Comparison of ENCODE assay signal across 1 cellular context in the genomic region with DNA sequence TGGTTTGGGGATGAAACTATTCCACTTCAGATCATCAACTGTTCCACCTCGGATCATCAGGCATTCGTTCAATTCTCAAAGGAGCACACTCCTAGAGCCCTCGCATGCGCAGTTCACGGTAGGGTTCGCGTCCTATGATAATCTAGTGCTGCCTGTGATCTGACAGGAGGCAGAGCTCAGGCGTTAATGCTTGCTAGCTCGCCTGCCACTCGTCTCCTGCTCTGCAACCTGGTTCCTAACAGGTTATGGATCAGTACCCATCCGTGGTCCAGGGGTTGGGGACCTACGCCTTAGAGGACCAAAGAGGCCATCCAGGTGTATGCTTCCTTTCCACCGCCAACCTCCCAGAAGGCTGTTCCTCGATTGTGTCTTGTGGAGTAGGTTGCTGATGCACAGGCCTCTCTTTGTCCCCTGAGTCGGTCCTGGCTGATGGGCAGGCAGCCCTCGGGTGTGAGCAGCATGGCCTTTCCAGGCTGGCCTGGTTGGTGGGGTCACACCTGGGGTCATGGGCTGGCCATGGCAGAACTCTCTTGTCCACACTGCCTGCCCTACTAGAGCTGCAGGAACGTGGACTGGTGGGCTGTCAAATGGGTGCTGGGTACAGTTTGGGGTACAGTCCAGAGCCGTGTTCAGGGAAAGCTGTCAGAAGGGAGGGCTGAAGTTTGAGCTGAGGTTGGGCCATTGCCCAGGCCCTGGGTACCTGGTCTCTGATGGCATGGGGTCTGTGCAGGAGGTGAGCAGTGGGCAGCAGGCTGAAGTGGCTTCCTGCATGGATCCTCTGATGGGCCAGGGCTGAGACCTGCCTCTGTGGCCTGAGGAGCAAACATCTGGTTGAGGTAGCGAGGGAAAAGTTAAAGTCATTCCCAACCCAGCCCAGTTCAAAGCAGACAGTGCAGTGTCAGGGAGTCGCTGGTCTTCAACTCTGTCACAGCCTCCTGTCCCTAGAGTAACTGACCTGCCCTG.
TF ChIP-seq lines count a peak whose summit lies in the region.

No MANE protein-coding gene starts in this region.

TF ChIP-seq in IMR-90, 13 proteins besides CTCF, POLR2A, EP300 and RAD21:
- no peak for TF ChIP-seq FOS (IDR thresholded peaks at IDR 0.05; ENCODE audit: low read depth, low read length)
- no peak for TF ChIP-seq MAFK (IDR thresholded peaks at IDR 0.05; ENCODE audit: low read depth, low read length)
- TF ChIP-seq RCOR1 (IDR thresholded peaks at IDR 0.05; ENCODE audit: insufficient replicate concordance, low read length) = no peak
- no peak for TF ChIP-seq NFE2L2 (IDR thresholded peaks at IDR 0.05; ENCODE audit: low read depth, low read length)
- TF ChIP-seq CEBPB (IDR thresholded peaks at IDR 0.05; ENCODE audit: low read depth, low read length) = no peak
- TF ChIP-seq, protein P1, sequence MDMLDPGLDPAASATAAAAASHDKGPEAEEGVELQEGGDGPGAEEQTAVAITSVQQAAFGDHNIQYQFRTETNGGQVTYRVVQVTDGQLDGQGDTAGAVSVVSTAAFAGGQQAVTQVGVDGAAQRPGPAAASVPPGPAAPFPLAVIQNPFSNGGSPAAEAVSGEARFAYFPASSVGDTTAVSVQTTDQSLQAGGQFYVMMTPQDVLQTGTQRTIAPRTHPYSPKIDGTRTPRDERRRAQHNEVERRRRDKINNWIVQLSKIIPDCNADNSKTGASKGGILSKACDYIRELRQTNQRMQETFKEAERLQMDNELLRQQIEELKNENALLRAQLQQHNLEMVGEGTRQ (IDR thresholded peaks at IDR 0.05; ENCODE audit: low read depth, low read length) = no peak
- TF ChIP-seq CHD1 (IDR thresholded peaks at IDR 0.05; ENCODE audit: low read depth, low read length) = no peak
- TF ChIP-seq, protein P2, sequence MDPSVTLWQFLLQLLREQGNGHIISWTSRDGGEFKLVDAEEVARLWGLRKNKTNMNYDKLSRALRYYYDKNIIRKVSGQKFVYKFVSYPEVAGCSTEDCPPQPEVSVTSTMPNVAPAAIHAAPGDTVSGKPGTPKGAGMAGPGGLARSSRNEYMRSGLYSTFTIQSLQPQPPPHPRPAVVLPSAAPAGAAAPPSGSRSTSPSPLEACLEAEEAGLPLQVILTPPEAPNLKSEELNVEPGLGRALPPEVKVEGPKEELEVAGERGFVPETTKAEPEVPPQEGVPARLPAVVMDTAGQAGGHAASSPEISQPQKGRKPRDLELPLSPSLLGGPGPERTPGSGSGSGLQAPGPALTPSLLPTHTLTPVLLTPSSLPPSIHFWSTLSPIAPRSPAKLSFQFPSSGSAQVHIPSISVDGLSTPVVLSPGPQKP (IDR thresholded peaks at IDR 0.05; ENCODE audit: borderline replicate concordance, low read depth, low read length) = no peak
